ENCODE assay signal across 20 cellular contexts in the genomic region with DNA sequence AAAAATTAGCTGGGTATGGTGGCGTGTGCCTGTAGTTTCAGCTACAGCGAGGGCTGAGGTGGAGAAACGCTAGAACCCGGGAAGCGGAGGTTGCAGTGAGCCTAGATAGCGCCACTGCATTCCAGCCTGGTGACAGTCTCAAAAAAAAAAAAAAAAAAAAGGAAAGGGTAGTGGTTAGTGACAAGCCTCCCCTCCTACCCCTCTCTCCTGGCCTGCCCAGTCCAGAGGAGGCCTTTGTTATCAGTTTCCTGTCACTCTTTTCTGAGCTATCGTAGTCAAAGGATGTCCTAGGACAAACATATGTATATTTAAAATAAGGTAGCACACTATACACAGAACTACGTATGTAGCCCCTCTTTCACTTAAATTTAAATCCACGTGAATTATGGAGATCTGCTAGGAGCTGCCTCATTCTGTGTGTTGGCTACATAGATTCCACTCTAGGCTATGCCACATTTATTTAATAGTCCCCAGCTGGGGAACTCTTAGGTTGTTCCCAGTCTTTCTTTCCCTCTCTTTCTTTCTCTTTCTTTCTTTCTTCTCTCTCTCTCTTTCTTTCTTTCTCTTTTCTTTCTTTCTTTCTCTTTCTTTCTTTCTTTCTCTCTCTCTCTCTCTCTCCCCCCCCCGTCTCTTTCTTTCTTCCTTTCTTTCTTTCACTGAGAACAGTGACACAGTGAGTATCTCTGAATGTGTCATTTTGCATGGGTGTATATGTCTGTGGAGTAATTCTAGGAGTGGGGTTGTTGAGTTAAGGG. TPM values are rescaled to one million over a fixed set of nuclear protein-coding genes. Genes with fewer than 3 reads are reported as not detected.
A peak's percentile ranks its signal among the peaks of the same experiment; 100 is the strongest.
DNase-seq lines count a peak whose midpoint lies in the region; ATAC-seq, FAIRE-seq and TF ChIP-seq lines count a peak whose summit lies in the region.
"Had no signal": no experiment of that assay in that cellular context is flagged by ENCODE, and none has a peak within 500 bp of the region (broad histone marks: within the 10 kb centered on the region; RNA-seq: fewer than 3 reads in every experiment).

No MANE protein-coding gene starts in this region.

- H3K36me3 ChIP-seq in heart right ventricle (peaks cover 0 to 15% (median 0%) of the 10 kb centered on the region in 9 donors), K562 (ENCODE audit: control insufficient read depth, insufficient read depth, low read length) (no peaks in the 10 kb centered on the region), gastrocnemius medialis (no peaks in the 10 kb centered on the region), upper lobe of left lung (no peaks in the 10 kb centered on the region)
- H3K36me3 ChIP-seq: HAP-1 had no signal

- H3K9me3 ChIP-seq in heart right ventricle (no peaks in the 10 kb centered on the region), K562 (replicated peaks; ENCODE audit: control insufficient read depth, insufficient read depth, low read depth, low read length) (no peaks in the 10 kb centered on the region), gastrocnemius medialis (no peaks in the 10 kb centered on the region), upper lobe of left lung (no peaks in the 10 kb centered on the region)
- H3K9me3 ChIP-seq: HAP-1 had no signal

- no peaks in the 10 kb centered on the region for H3K9me1 ChIP-seq in K562 (ENCODE audit: control insufficient read depth, insufficient read depth, low read length)

- BruUV-seq in K562 (replicated peaks; lab: Mats Ljungman, UMichigan), result no TSS peak

- ATAC-seq in heart right ventricle (no peak), K562 (no peak), gastrocnemius medialis (no peak), upper lobe of left lung (ENCODE audit: low FRiP score in 2 of 2) (no peak), HG03521 (IDR thresholded peaks at IDR 0.05; ENCODE audit: unreplicated experiment) (no peak)
- no peak for ATAC-seq in stimulated activated memory B cell treated with anti-CD40 and anti-IgM and Interleukin-4, amounts not matched to agents 10 μg/mL and 1 μg/mL and 100 μg/mL, for 72 hours

- H4K20me1 ChIP-seq in K562 (replicated peaks; ENCODE audit: control insufficient read depth, insufficient read depth, low read length), result no peaks in the 10 kb centered on the region

- peaks cover 17% of the 10 kb centered on the region for H3K4me1 Mint-ChIP-seq in stimulated activated memory B cell treated with anti-CD40 and anti-IgM and Interleukin-4, amounts not matched to agents 10 μg/mL and 1 μg/mL and 100 μg/mL, for 72 hours

- 62 to 72% methylated on average over 9 to 10 of the region's 10 CpGs for WGBS in heart right ventricle, 2 donors
- 28% methylated on average over 9 of the region's 10 CpGs for WGBS in K562 (ENCODE audit: insufficient coverage, low coverage, missing lambda C conversion rate)
- WGBS in upper lobe of left lung, 2 donors, result 70 to 74% methylated on average over 10 of the region's 10 CpGs

- no peak for TF ChIP-seq RAD21 in K562 (CRISPR knock-in tag; conservative IDR thresholded peaks at IDR 0.05 in 1 of 2, IDR thresholded peaks at IDR 0.05 in 1 of 2)

- no peak overlapping the region for H3K4me3 ChIP-seq in heart right ventricle
- no peak overlapping the region for H3K4me3 ChIP-seq in K562
- no peak overlapping the region for H3K4me3 ChIP-seq in gastrocnemius medialis
- H3K4me3 ChIP-seq in upper lobe of left lung, result no peak overlapping the region
- H3K4me3 ChIP-seq: HAP-1 had no signal

- no peak overlapping the region for H3K27ac Mint-ChIP-seq in stimulated activated memory B cell treated with anti-CD40 and anti-IgM and Interleukin-4, amounts not matched to agents 10 μg/mL and 1 μg/mL and 100 μg/mL, for 72 hours
- H3K27ac Mint-ChIP-seq: IgD-negative memory B cell had no signal

- intact Hi-C loops in heart right ventricle (cut with DNase I) (loop anchor here in 1 of 10 donors (10.0 kb wide), 1 partner anchor 50 kb away; no protein-coding TSS in a partner anchor), cardiac septum (cut with DNase I) (no loop called here), K562 (cut with micrococcal nuclease) (no loop called here), gastrocnemius medialis (cut with DNase I; ENCODE audit: low total_unique reads) (no loop called here)

- H3K27me3 Mint-ChIP-seq in stimulated activated memory B cell treated with anti-CD40 and anti-IgM and Interleukin-4, amounts not matched to agents 10 μg/mL and 1 μg/mL and 100 μg/mL, for 72 hours, result peaks cover 65% of the 10 kb centered on the region

- H3K9ac ChIP-seq in K562 (ENCODE audit: insufficient read depth in 1 of 2, low read depth in 2 of 2, low read length in 2 of 2), result no peak overlapping the region

- H3K79me2 ChIP-seq in K562 (ENCODE audit: control insufficient read depth, insufficient read depth, low read length), result no peaks in the 10 kb centered on the region

- POLR2A ChIA-PET in K562 (lab: Yijun Ruan, JAX), result interaction anchor here (0.7 kb wide), 1 partner anchor 496 kb away, joined by 3 read pairs; no protein-coding TSS in a partner anchor

- no peaks in the 10 kb centered on the region for H3K9me3 Mint-ChIP-seq in stimulated activated memory B cell treated with anti-CD40 and anti-IgM and Interleukin-4, amounts not matched to agents 10 μg/mL and 1 μg/mL and 100 μg/mL, for 72 hours
- H3K9me3 Mint-ChIP-seq: IgD-negative memory B cell had no signal

- no peak for TF ChIP-seq POLR2A in K562 (conservative IDR thresholded peaks at IDR 0.05)
- TF ChIP-seq POLR2A in gastrocnemius medialis (IDR thresholded peaks at IDR 0.05), result no peak
- no peak for TF ChIP-seq POLR2A in upper lobe of left lung (IDR thresholded peaks at IDR 0.05)
- TF ChIP-seq POLR2A in erythroblast (IDR thresholded peaks at IDR 0.05; ENCODE audit: low read length), result no peak

- H3K4me3 Mint-ChIP-seq in stimulated activated memory B cell treated with anti-CD40 and anti-IgM and Interleukin-4, amounts not matched to agents 10 μg/mL and 1 μg/mL and 100 μg/mL, for 72 hours, result no peak overlapping the region
- H3K4me3 Mint-ChIP-seq: IgD-negative memory B cell had no signal

- DNase-seq in heart right ventricle (no peak), cardiac septum (ENCODE audit: low spot score) (no peak), K562 (ENCODE audit: extremely low read depth in 1 of 4, low spot score in 3 of 4) (no peak), gastrocnemius medialis (no peak), upper lobe of left lung (no peak), erythroblast (lab: John Stamatoyannopoulos, UW) (no peak)
- DNase-seq: 8988T, DMS79, NCI-H1436 treated with DMSO at 0.1 percent for 48 hours, NCI-H2081 treated with DMSO at 0.1 percent for 48 hours, NCI-H2227 treated with DMSO at 0.1 percent for 48 hours, NCI-H526 treated with DMSO at 0.1 percent for 48 hours had no signal

- FAIRE-seq in K562 (lab: Jason Lieb, UNC), result no peak
- FAIRE-seq: G401.6, GM12891 had no signal

- no peak for TF ChIP-seq CTCF in heart right ventricle (IDR thresholded peaks at IDR 0.05)
- no peak for TF ChIP-seq CTCF in K562 (IDR thresholded peaks at IDR 0.05 in 2 of 3, conservative IDR thresholded peaks at IDR 0.05 in 1 of 3; ENCODE audit: insufficient read depth in 2 of 3, low read depth in 1 of 3, low read length in 3 of 3)
- TF ChIP-seq CTCF in gastrocnemius medialis (IDR thresholded peaks at IDR 0.05 in 4 of 5, conservative IDR thresholded peaks at IDR 0.05 in 1 of 5), result no peak
- TF ChIP-seq CTCF in upper lobe of left lung (IDR thresholded peaks at IDR 0.05), result no peak

- H3K36me3 Mint-ChIP-seq in stimulated activated memory B cell treated with anti-CD40 and anti-IgM and Interleukin-4, amounts not matched to agents 10 μg/mL and 1 μg/mL and 100 μg/mL, for 72 hours, result no peaks in the 10 kb centered on the region
- H3K36me3 Mint-ChIP-seq: IgD-negative memory B cell had no signal

- H2AFZ ChIP-seq in K562 (ENCODE audit: low read depth, low read length), result no peak overlapping the region

- peak overlapping the region in 6 of 10 donors; percentile 17 to 52 (median 45) for H3K27ac ChIP-seq in heart right ventricle
- H3K27ac ChIP-seq in K562 (ENCODE audit: extremely low read depth, low read depth, low read length), result no peak overlapping the region
- peak overlapping the region; percentile 84 to 95 (median 88) for H3K27ac ChIP-seq in gastrocnemius medialis
- peak overlapping the region in 3 of 4 donors; percentile 46 to 90 (median 62) for H3K27ac ChIP-seq in upper lobe of left lung

- H3K27me3 ChIP-seq in heart right ventricle, result peaks cover 0 to 14% (median 0%) of the 10 kb centered on the region in 7 donors
- H3K27me3 ChIP-seq in K562 (ENCODE audit: control insufficient read depth in 2 of 2, insufficient read depth in 2 of 2, low read length in 2 of 2), result 0 out of 5 replicates have a peak, but pooled peaks cover 0 to 9% of the 10 kb centered on the region in 2 experiments
- H3K27me3 ChIP-seq in gastrocnemius medialis, result no peaks in the 10 kb centered on the region
- no peaks in the 10 kb centered on the region for H3K27me3 ChIP-seq in upper lobe of left lung

- in situ Hi-C loops in K562 (cut with MboI) (no loop called here), gastrocnemius medialis (cut with MboI; ENCODE audit: low sequenced_read_pairs in 4 of 4) (no loop called here)

- H3K4me2 ChIP-seq in K562 (ENCODE audit: insufficient read depth, low read length), result no peak overlapping the region

- CTCF ChIA-PET in K562 (lab: Yijun Ruan, JAX; ENCODE audit: low intra/inter-chr PET ratio), result no interaction called here

- TF ChIP-seq EP300 in K562 (IDR thresholded peaks at IDR 0.05; ENCODE audit: low read length) (no peak), upper lobe of left lung (IDR thresholded peaks at IDR 0.05) (no peak)

- H3K4me1 ChIP-seq in heart right ventricle (peaks cover 1 to 88% (median 53%) of the 10 kb centered on the region in 9 donors), K562 (replicated peaks in 1 of 2; ENCODE audit: control insufficient read depth in 2 of 2, insufficient read depth in 2 of 2, low read length in 2 of 2) (peaks cover 14 to 18% of the 10 kb centered on the region in 2 experiments), gastrocnemius medialis (peaks cover 84 to 91% of the 10 kb centered on the region in 2 donors), upper lobe of left lung (peaks cover 28 to 70% (median 45%) of the 10 kb centered on the region in 4 donors)

RNA-seq across cellular contexts. Expression of a gene that starts 3.9 kb away (rescaled TPM):
- total RNA-seq in heart right ventricle (10 to 100 TPM in 5 of 10 donors, 1 to 10 TPM in 5; 5.0 to 16.5 (median 9.4) TPM), cardiac septum (6.9 TPM), K562 (2014; rRNA removed) (0.78 and 1.0 TPM in 2 replicates), K562 (2014; rRNA removed; fragmentation: Illumina TruSeq; extraction: Trizol) (0.33 and 0.35 TPM in 2 replicates), K562 (2015; rRNA removed; fragmentation: Illumina TruSeq; extraction: Trizol) (0.19 and 0.36 TPM in 2 replicates), K562 (2021) (0.53 and 0.83 TPM in 2 replicates), gastrocnemius medialis (10 to 100 TPM in 2 of 4 donors, 1 to 10 TPM in 2; 7.9 to 21.0 (median 11.8) TPM), upper lobe of left lung (10 to 100 TPM; 19.9 to 69.5 (median 63.0) TPM)
- polyA plus RNA-seq in heart right ventricle (10 to 100 TPM; 15.4 to 18.2 TPM), K562 (2011; rRNA removed) (0.45 and 0.64 TPM in 2 replicates), K562 (2014; fragmentation: Illumina TruSeq; extraction: Trizol) (0.26 and 0.45 TPM in 2 replicates), K562 (2014; fragmentation: Nextera tagmentation; extraction: Ambion mirVana) (not detected), K562 (2014; rRNA removed) (0.36 and 1.2 TPM in 2 replicates)
- total RNA-seq in K562 (2011; cell fraction: chromatin; rRNA removed; ENCODE audit: low replicate concordance), result 0.95 TPM in 1 of 2 replicates, not detected in the other
- 0.17 and 0.66 TPM in 2 replicates for total RNA-seq in K562 (2011; cell fraction: nucleolus; rRNA removed)
- 0.38 TPM in 1 of 2 replicates, not detected in the other for total RNA-seq in K562 (2011; cell fraction: nucleoplasm; rRNA removed)
- polyA plus RNA-seq in K562 (2011; cell fraction: cytosol; rRNA removed), result 0.81 and 0.88 TPM in 2 replicates
- polyA plus RNA-seq in K562 (2011; cell fraction: nucleus; rRNA removed), result 0.71 and 0.73 TPM in 2 replicates
- polyA plus RNA-seq in K562 (2012), result 0.59 and 0.89 TPM in 2 replicates
- polyA minus RNA-seq in K562 (2011; rRNA and poly(A)+ RNA removed), result 0.48 and 0.53 TPM in 2 replicates
- 0.95 and 2.6 TPM in 2 replicates for polyA minus RNA-seq in K562 (2011; cell fraction: cytosol; rRNA and poly(A)+ RNA removed)
- 1.1 TPM in 2 replicates for polyA minus RNA-seq in K562 (2011; cell fraction: nucleus; rRNA and poly(A)+ RNA removed)
- polyA plus RNA-seq: IgD-negative memory B cell had no signal

RNA-seq across cellular contexts. Expression of a gene that starts 38.5 kb away (rescaled TPM):
- total RNA-seq in heart right ventricle, result under 1 TPM in 8 of 10 donors, not detected in 2; 0.15 to 0.93 (median 0.25) TPM
- under 1 TPM in 1 of 2 donors, not detected in 1; 0.13 TPM for polyA plus RNA-seq in heart right ventricle
- total RNA-seq in cardiac septum, result 0.13 TPM
- not detected in 2 replicates for total RNA-seq in K562 (2011; cell fraction: chromatin; rRNA removed; ENCODE audit: low replicate concordance)
- total RNA-seq in K562 (2011; cell fraction: nucleolus; rRNA removed), result not detected in 2 replicates
- not detected in 2 replicates for total RNA-seq in K562 (2011; cell fraction: nucleoplasm; rRNA removed)
- not detected in 2 replicates for total RNA-seq in K562 (2014; rRNA removed)
- total RNA-seq in K562 (2014; rRNA removed; fragmentation: Illumina TruSeq; extraction: Trizol), result not detected in 2 replicates
- not detected in 2 replicates for total RNA-seq in K562 (2015; rRNA removed; fragmentation: Illumina TruSeq; extraction: Trizol)
- total RNA-seq in K562 (2021), result not detected in 2 replicates
- polyA plus RNA-seq in K562 (2011; rRNA removed), result not detected in 2 replicates
- polyA plus RNA-seq in K562 (2011; cell fraction: cytosol; rRNA removed), result not detected in 2 replicates
- not detected in 2 replicates for polyA plus RNA-seq in K562 (2011; cell fraction: nucleus; rRNA removed)
- 0.20 and 0.22 TPM in 2 replicates for polyA plus RNA-seq in K562 (2012)
- polyA plus RNA-seq in K562 (2014; fragmentation: Illumina TruSeq; extraction: Trizol), result not detected in 2 replicates
- polyA plus RNA-seq in K562 (2014; fragmentation: Nextera tagmentation; extraction: Ambion mirVana), result not detected
- not detected in 2 replicates for polyA plus RNA-seq in K562 (2014; rRNA removed)
- polyA minus RNA-seq in K562 (2011; rRNA and poly(A)+ RNA removed), result not detected in 2 replicates
- polyA minus RNA-seq in K562 (2011; cell fraction: cytosol; rRNA and poly(A)+ RNA removed), result not detected in 2 replicates
- not detected in 2 replicates for polyA minus RNA-seq in K562 (2011; cell fraction: nucleus; rRNA and poly(A)+ RNA removed)
- total RNA-seq in gastrocnemius medialis, result under 1 TPM in 2 of 4 donors, not detected in 2; 0.36 to 0.49 TPM
- total RNA-seq in upper lobe of left lung, result 1 to 10 TPM in 2 of 6 donors, under 1 TPM in 1, not detected in 3; 0.94 to 1.4 (median 1.2) TPM
- total RNA-seq: HT1080, OCI-LY7 had no signal
